ENCODE assay signal across 8 cellular contexts in the genomic region with DNA sequence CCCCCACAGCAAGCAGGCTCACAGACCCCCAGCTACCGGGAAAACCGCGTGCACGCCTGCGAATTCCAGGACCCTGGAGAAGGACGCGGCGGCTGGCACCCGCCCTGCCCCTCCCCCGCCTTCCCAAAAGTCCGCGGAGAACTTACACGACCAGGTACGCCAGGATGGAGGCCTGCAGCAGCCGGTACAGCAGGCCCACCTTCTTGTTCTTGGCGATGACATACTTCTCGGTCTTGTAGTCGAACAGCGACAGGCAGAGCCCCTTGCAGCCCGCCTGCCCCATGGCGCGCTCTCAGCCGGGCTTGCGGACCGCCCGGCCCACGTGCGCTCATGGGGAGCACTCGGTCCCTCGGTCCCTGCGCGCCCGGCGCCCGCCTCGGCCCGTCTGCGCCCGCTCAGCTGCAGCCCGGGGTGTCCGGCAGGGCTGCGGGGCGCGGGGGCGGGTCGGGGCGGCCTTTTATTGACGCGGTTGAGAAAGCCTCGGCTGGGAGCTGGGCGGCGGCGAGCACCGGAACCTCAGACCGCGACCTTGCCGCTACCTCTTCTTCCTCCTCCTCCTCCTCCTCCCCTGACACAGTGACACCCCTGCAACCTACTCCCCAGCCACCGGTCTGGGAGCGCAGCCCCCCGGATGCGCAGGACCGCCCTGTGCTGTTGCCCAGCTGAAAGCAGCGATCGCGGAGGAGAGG. TPM values are rescaled to one million over a fixed set of nuclear protein-coding genes. Genes with fewer than 3 reads are reported as not detected.
A peak's percentile ranks its signal among the peaks of the same experiment; 100 is the strongest.
DNase-seq lines count a peak whose midpoint lies in the region; ATAC-seq, FAIRE-seq and TF ChIP-seq lines count a peak whose summit lies in the region.

P2RX5 (minus strand) TSS at position 433 of the 689 bp plus-strand sequence; CDS start at position 283, 150 bp downstream.

- H3K9me3 ChIP-seq in cardiac muscle cell (ENCODE audit: low read depth) = no peaks in the 10 kb centered on the region

- peaks cover 20% of the 10 kb centered on the region for H3K4me1 Mint-ChIP-seq in activated T-helper 2 cell treated with anti-CD3 and anti-CD28 coated beads, Interferon-gamma antibody, Interleukin-2, Interleukin-4, amounts not matched to agents 10 μg/mL and 5 μg/mL and 100 μg/mL, durations not matched to agents 14 hours and 24 hours and 36 hours (ENCODE audit: low read depth)

- no peak for TF ChIP-seq POLR2A in GM12891 (IDR thresholded peaks at IDR 0.05; ENCODE audit: low read depth, low read length)

- no peaks in the 10 kb centered on the region for H3K36me3 ChIP-seq in cardiac muscle cell
- no peaks in the 10 kb centered on the region for H3K36me3 ChIP-seq in rectal smooth muscle tissue (ENCODE audit: control insufficient read depth, insufficient read depth, low read length)

- H3K36me3 Mint-ChIP-seq in activated T-helper 2 cell treated with anti-CD3 and anti-CD28 coated beads, Interferon-gamma antibody, Interleukin-2, Interleukin-4, amounts not matched to agents 10 μg/mL and 5 μg/mL and 100 μg/mL, durations not matched to agents 14 hours and 24 hours and 36 hours (ENCODE audit: low read depth) = peaks cover 31% of the 10 kb centered on the region

- H3K9me3 Mint-ChIP-seq in activated T-helper 2 cell treated with anti-CD3 and anti-CD28 coated beads, Interferon-gamma antibody, Interleukin-2, Interleukin-4, amounts not matched to agents 10 μg/mL and 5 μg/mL and 100 μg/mL, durations not matched to agents 14 hours and 24 hours and 36 hours = no peaks in the 10 kb centered on the region

- FAIRE-seq in GM12891 (lab: Jason Lieb, UNC) = peak; percentile 94

- H3K27ac ChIP-seq in cardiac muscle cell (no peak within 1 kb of the TSS), rectal smooth muscle tissue (ENCODE audit: low read depth, low read length) (no peak within 1 kb of the TSS)

- no peak for TF ChIP-seq CTCF in cardiac muscle cell (IDR thresholded peaks at IDR 0.05; ENCODE audit: low read depth, low read length)

- intact Hi-C loops in activated T-helper 2 cell treated with anti-CD3 and anti-CD28 coated beads, Interferon-gamma antibody, Interleukin-2, Interleukin-4, amounts not matched to agents 10 μg/mL and 5 μg/mL and 100 μg/mL, durations not matched to agents 14 hours and 24 hours and 36 hours (cut with micrococcal nuclease) = loop anchor here (1.0 kb wide), 1 partner anchor 15 kb away; no protein-coding TSS in a partner anchor

- no peak for DNase-seq in GM12891 (ENCODE audit: insufficient read length, low spot score)
- DNase-seq in NCI-H69 (lab: John Stamatoyannopoulos, UW) = peak; percentile 38
- DNase-seq in activated T-helper 2 cell treated with anti-CD3 and anti-CD28 coated beads, Interferon-gamma antibody, Interleukin-2, Interleukin-4, amounts not matched to agents 10 μg/mL and 5 μg/mL and 100 μg/mL, durations not matched to agents 14 hours and 24 hours and 36 hours (ENCODE audit: low spot score) = peak; percentile 47
- DNase-seq in cardiac muscle cell (ENCODE audit: low read depth in 1 of 2, low spot score in 1 of 2) = peak; percentile 13 to 61
- no peak for DNase-seq in NCI-H345 (lab: John Stamatoyannopoulos, UW)

- peak within 1 kb of the TSS; percentile 90 for H3K4me3 Mint-ChIP-seq in activated T-helper 2 cell treated with anti-CD3 and anti-CD28 coated beads, Interferon-gamma antibody, Interleukin-2, Interleukin-4, amounts not matched to agents 10 μg/mL and 5 μg/mL and 100 μg/mL, durations not matched to agents 14 hours and 24 hours and 36 hours (ENCODE audit: low read depth)

- H3K4me3 ChIP-seq in cardiac muscle cell = peak within 1 kb of the TSS; percentile 31
- peak within 1 kb of the TSS; percentile 70 for H3K4me3 ChIP-seq in rectal smooth muscle tissue (ENCODE audit: low read length)

- peak within 1 kb of the TSS; percentile 82 for H3K27ac Mint-ChIP-seq in activated T-helper 2 cell treated with anti-CD3 and anti-CD28 coated beads, Interferon-gamma antibody, Interleukin-2, Interleukin-4, amounts not matched to agents 10 μg/mL and 5 μg/mL and 100 μg/mL, durations not matched to agents 14 hours and 24 hours and 36 hours

- no peaks in the 10 kb centered on the region for H3K27me3 Mint-ChIP-seq in activated T-helper 2 cell treated with anti-CD3 and anti-CD28 coated beads, Interferon-gamma antibody, Interleukin-2, Interleukin-4, amounts not matched to agents 10 μg/mL and 5 μg/mL and 100 μg/mL, durations not matched to agents 14 hours and 24 hours and 36 hours (ENCODE audit: low read depth)

- ATAC-seq in GM19463 (IDR thresholded peaks at IDR 0.05; ENCODE audit: unreplicated experiment) (no peak), HG03045 (IDR thresholded peaks at IDR 0.05; ENCODE audit: unreplicated experiment) (no peak)

- H3K27me3 ChIP-seq in cardiac muscle cell = peaks cover 51% of the 10 kb centered on the region
- H3K27me3 ChIP-seq in rectal smooth muscle tissue (ENCODE audit: control insufficient read depth, insufficient read depth, low read length) = peaks cover 7% of the 10 kb centered on the region

- H3K4me1 ChIP-seq in cardiac muscle cell (ENCODE audit: low read depth) (peaks cover 8% of the 10 kb centered on the region), rectal smooth muscle tissue (ENCODE audit: control insufficient read depth, insufficient read depth, low read length) (no peaks in the 10 kb centered on the region)

- no peak within 1 kb of the TSS for H3K9ac ChIP-seq in rectal smooth muscle tissue (ENCODE audit: low read length)

TF ChIP-seq in GM12891, 5 proteins besides CTCF, POLR2A, EP300 and RAD21:
- TF ChIP-seq TAF1 (IDR thresholded peaks at IDR 0.05; ENCODE audit: low read depth, low read length) (no peak), PAX5 (IDR thresholded peaks at IDR 0.05; ENCODE audit: insufficient read depth, low read length, severe bottlenecking) (no peak), SPI1 (IDR thresholded peaks at IDR 0.05; ENCODE audit: low read depth, low read length) (peak; percentile 81), POLR2AphosphoS5 (IDR thresholded peaks at IDR 0.05; ENCODE audit: low read depth, low read length) (no peak), POU2F2 (IDR thresholded peaks at IDR 0.05; ENCODE audit: low read depth, low read length) (peak; percentile 40; the same call in 1 of the 2 replicates)
TF ChIP-seq in GM12891: peak in this region for 2.

RNA-seq across cellular contexts. Expression of gene P2RX5, which starts in this region (rescaled TPM):
- polyA plus RNA-seq in GM12891 (2012; ENCODE audit: low read depth, missing spikeins) = 14.0 TPM
- 111 and 118 TPM in 2 replicates for total RNA-seq in activated T-helper 2 cell treated with anti-CD3 and anti-CD28 coated beads, Interferon-gamma antibody, Interleukin-2, Interleukin-4, amounts not matched to agents 10 μg/mL and 5 μg/mL and 100 μg/mL, durations not matched to agents 14 hours and 24 hours and 36 hours
- total RNA-seq in cardiac muscle cell = 0.09 and 0.46 TPM in 2 replicates
- polyA plus RNA-seq in cardiac muscle cell = 0.46 TPM in 1 of 2 replicates, not detected in the other

Comparison
In these comparisons a context has a peak if more than half of its experiments do, and no peak if none do; other contexts are left out.
1. RNA of gene P2RX5 (total RNA-seq): 111 to 118 TPM in activated T-helper 2 cell treated with anti-CD3 and anti-CD28 coated beads, Interferon-gamma antibody, Interleukin-2, Interleukin-4, amounts not matched to agents 10 μg/mL and 5 μg/mL and 100 μg/mL, durations not matched to agents 14 hours and 24 hours and 36 hours; 0.09 to 0.46 TPM in cardiac muscle cell; every median in the first group is over 10 times any median in the second.
2. Peak in DNase-seq and H3K4me3 ChIP-seq in cardiac muscle cell; RNA of the gene not detected or under 1 TPM.
3. DNase-seq: peak in NCI-H69 (single experiment) and activated T-helper 2 cell treated with anti-CD3 and anti-CD28 coated beads, Interferon-gamma antibody, Interleukin-2, Interleukin-4, amounts not matched to agents 10 μg/mL and 5 μg/mL and 100 μg/mL, durations not matched to agents 14 hours and 24 hours and 36 hours (single experiment); none in GM12891 (single experiment) and NCI-H345 (single experiment).